Comparison of ENCODE assay signal across 11 cellular contexts in genomic region chr7:6260291-6261183, GRCh38. TPM values are rescaled to one million over a fixed set of nuclear protein-coding genes. Genes with fewer than 3 reads are reported as not detected.
DNase-seq lines count a peak whose midpoint lies in the region; ATAC-seq and TF ChIP-seq lines count a peak whose summit lies in the region.
"Had no signal": no experiment of that assay in that cellular context is flagged by ENCODE, and none has a peak within 500 bp of the region (broad histone marks: within the 10 kb centered on the region; RNA-seq: fewer than 3 reads in every experiment).

No MANE protein-coding gene starts in this region.

- ATAC-seq in stimulated activated naive B cell treated with anti-CD40 and anti-IgM and Interleukin-4, amounts not matched to agents 10 μg/mL and 1 μg/mL and 100 μg/mL, for 72 hours (replicated peaks) = no peak
- ATAC-seq in GM19351 (IDR thresholded peaks at IDR 0.05; ENCODE audit: unreplicated experiment) = no peak

- H3K27me3 Mint-ChIP-seq in immature natural killer cell (ENCODE audit: low read depth in 3 of 3) = peaks cover 0 to 1% (median 0%) of the 10 kb centered on the region in 3 donors
- no peaks in the 10 kb centered on the region for H3K27me3 Mint-ChIP-seq in stimulated activated naive B cell treated with anti-CD40 and anti-IgM and Interleukin-4, amounts not matched to agents 10 μg/mL and 1 μg/mL and 100 μg/mL, for 72 hours

- no peak overlapping the region for H3K4me3 ChIP-seq in choroid plexus epithelial cell (ENCODE audit: low read depth, low read length)

- peaks cover 57 to 73% of the 10 kb centered on the region in 2 donors for H3K4me1 Mint-ChIP-seq in immature natural killer cell
- H3K4me1 Mint-ChIP-seq in stimulated activated naive B cell treated with anti-CD40 and anti-IgM and Interleukin-4, amounts not matched to agents 10 μg/mL and 1 μg/mL and 100 μg/mL, for 72 hours = peaks cover 33 to 43% of the 10 kb centered on the region in 2 donors

- DNase-seq in EH (ENCODE audit: low read depth) (peak; percentile 85), choroid plexus epithelial cell (ENCODE audit: low read depth) (peak; percentile 74), immature natural killer cell (no peak), NCI-H1694 treated with DMSO at 0.1 percent for 48 hours (lab: John Stamatoyannopoulos, UW) (no peak), kidney tubule cell (ENCODE audit: low spot score) (no peak), SW 1271 (lab: John Stamatoyannopoulos, UW) (no peak)
- DNase-seq in stimulated activated naive B cell treated with anti-CD40 and anti-IgM and Interleukin-4, amounts not matched to agents 10 μg/mL and 1 μg/mL and 100 μg/mL, for 72 hours = no peak
- DNase-seq: H7, KBM-7, OCI-M1 had no signal

- H3K9me3 Mint-ChIP-seq in immature natural killer cell = no peaks in the 10 kb centered on the region
- no peaks in the 10 kb centered on the region for H3K9me3 Mint-ChIP-seq in stimulated activated naive B cell treated with anti-CD40 and anti-IgM and Interleukin-4, amounts not matched to agents 10 μg/mL and 1 μg/mL and 100 μg/mL, for 72 hours

- H3K36me3 Mint-ChIP-seq in immature natural killer cell = no peaks in the 10 kb centered on the region
- H3K36me3 Mint-ChIP-seq in stimulated activated naive B cell treated with anti-CD40 and anti-IgM and Interleukin-4, amounts not matched to agents 10 μg/mL and 1 μg/mL and 100 μg/mL, for 72 hours = no peaks in the 10 kb centered on the region

- TF ChIP-seq CTCF in choroid plexus epithelial cell (conservative IDR thresholded peaks at IDR 0.05; ENCODE audit: low read depth, low read length) = no peak

- H3K4me3 Mint-ChIP-seq in immature natural killer cell = peak overlapping the region in 1 of 5 donors; percentile 0
- no peak overlapping the region for H3K4me3 Mint-ChIP-seq in stimulated activated naive B cell treated with anti-CD40 and anti-IgM and Interleukin-4, amounts not matched to agents 10 μg/mL and 1 μg/mL and 100 μg/mL, for 72 hours

- H3K27ac Mint-ChIP-seq in immature natural killer cell = peak overlapping the region; percentile 2 to 62 (median 33)
- peak overlapping the region; percentile 0 for H3K27ac Mint-ChIP-seq in stimulated activated naive B cell treated with anti-CD40 and anti-IgM and Interleukin-4, amounts not matched to agents 10 μg/mL and 1 μg/mL and 100 μg/mL, for 72 hours

RNA-seq across cellular contexts. Expression of gene CYTH3, which starts 11.9 kb away (rescaled TPM):
- polyA plus RNA-seq in immature natural killer cell = 10 to 100 TPM in 1 of 3 donors, 1 to 10 TPM in 2; 1.2 to 19.3 (median 5.8) TPM

Comparison
In these comparisons a context has a peak if more than half of its experiments do, and no peak if none do; other contexts are left out.
1. DNase-seq: peak in EH (single experiment) and choroid plexus epithelial cell (single experiment); none in immature natural killer cell (0 of 3), stimulated activated naive B cell treated with anti-CD40 and anti-IgM and Interleukin-4, amounts not matched to agents 10 μg/mL and 1 μg/mL and 100 μg/mL, for 72 hours (single experiment), NCI-H1694 treated with DMSO at 0.1 percent for 48 hours (single experiment), kidney tubule cell (single experiment) and SW 1271 (0 of 2).